11 cellular contexts compared by ENCODE assay signal in the genomic region with DNA sequence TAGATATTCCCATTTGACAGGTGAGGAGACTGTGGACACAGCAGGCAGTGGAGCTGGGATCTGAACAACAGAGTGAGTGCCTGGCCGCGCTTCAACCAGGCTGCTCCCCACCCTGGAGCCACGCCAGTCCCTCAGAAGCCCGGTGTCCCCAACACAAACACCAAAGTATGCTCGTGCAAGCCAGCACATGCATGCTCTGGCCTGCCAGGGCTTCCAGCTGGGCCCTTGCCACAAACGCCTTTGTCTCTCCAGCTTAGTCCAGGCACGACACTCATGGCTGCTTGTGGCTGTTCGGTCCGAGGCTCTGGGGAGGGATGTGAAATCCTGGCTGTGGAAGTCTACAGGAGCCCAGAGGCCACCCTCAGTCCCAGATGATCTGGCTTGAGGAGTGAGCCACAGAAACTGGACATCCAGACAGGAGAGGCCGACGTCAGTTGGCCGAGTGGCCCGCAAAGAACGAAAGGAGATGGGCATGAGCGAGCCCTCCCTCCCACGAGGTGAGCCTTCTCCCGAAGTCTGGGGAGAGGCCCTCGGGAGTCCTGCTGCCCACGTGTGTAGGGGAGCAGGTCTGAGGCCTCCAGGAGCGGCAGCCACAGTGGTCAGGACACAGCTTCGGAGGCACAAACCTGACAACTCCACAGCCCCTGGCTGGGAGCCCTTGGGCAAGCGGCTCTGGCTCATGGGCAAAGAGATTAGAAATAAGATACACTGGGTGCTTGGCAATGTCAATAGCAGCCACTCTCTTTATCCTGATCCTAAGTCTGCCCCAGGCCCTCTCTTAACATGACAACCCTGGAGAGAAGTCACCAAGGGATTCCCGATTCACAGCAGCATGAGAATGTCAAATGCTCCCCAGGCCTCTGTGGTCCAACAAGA.
DNase-seq lines count a peak whose midpoint lies in the region; TF ChIP-seq lines count a peak whose summit lies in the region.
"Had no signal": no experiment of that assay in that cellular context is flagged by ENCODE, and none has a peak within 500 bp of the region (broad histone marks: within the 10 kb centered on the region; RNA-seq: fewer than 3 reads in every experiment).

No MANE protein-coding gene starts in this region.

- peak overlapping the region; percentile 79 for H3K27ac Mint-ChIP-seq in T-helper 1 cell treated with Interleukin-12 subunit alpha and Interleukin-12 subunit beta and Interleukin-4 antibody, amounts not matched to agents 30 μg/mL and 1 μg/mL, for 36 hours
- no peak overlapping the region for H3K27ac Mint-ChIP-seq in glutamatergic neuron (ENCODE audit: unreplicated experiment)
- H3K27ac Mint-ChIP-seq: activated B cell treated with CpG ODN at 0.5 μM for 24 hours had no signal

- no peak overlapping the region for H3K4me3 Mint-ChIP-seq in T-helper 1 cell treated with Interleukin-12 subunit alpha and Interleukin-12 subunit beta and Interleukin-4 antibody, amounts not matched to agents 30 μg/mL and 1 μg/mL, for 36 hours
- no peak overlapping the region for H3K4me3 Mint-ChIP-seq in glutamatergic neuron (ENCODE audit: unreplicated experiment)
- H3K4me3 Mint-ChIP-seq: activated B cell treated with CpG ODN at 0.5 μM for 24 hours had no signal

- H3K9me3 ChIP-seq in left ventricle myocardium inferior (replicated peaks) (no peaks in the 10 kb centered on the region), suprapubic skin (no peaks in the 10 kb centered on the region), GM23248 (ENCODE audit: low read depth) (no peaks in the 10 kb centered on the region), BE2C (no peaks in the 10 kb centered on the region)

- H4K20me1 ChIP-seq in GM23248 (ENCODE audit: insufficient read depth): no peaks in the 10 kb centered on the region

- H3K4me3 ChIP-seq in left ventricle myocardium inferior (no peak overlapping the region), suprapubic skin (no peak overlapping the region), GM23248 (no peak overlapping the region), BE2C (ENCODE audit: low read depth, low read length) (no peak overlapping the region)
- H3K4me3 ChIP-seq: smooth muscle cell had no signal

- TF ChIP-seq EP300 in suprapubic skin (IDR thresholded peaks at IDR 0.05): no peak

- no peak for TF ChIP-seq POLR2A in suprapubic skin (IDR thresholded peaks at IDR 0.05)

- H3K27me3 ChIP-seq in left ventricle myocardium inferior (ENCODE audit: low read depth): no peaks in the 10 kb centered on the region
- no peaks in the 10 kb centered on the region for H3K27me3 ChIP-seq in suprapubic skin
- H3K27me3 ChIP-seq in GM23248 (replicated peaks; ENCODE audit: insufficient read depth): no peaks in the 10 kb centered on the region
- H3K27me3 ChIP-seq in BE2C: no peaks in the 10 kb centered on the region

- H3K4me1 Mint-ChIP-seq in T-helper 1 cell treated with Interleukin-12 subunit alpha and Interleukin-12 subunit beta and Interleukin-4 antibody, amounts not matched to agents 30 μg/mL and 1 μg/mL, for 36 hours (ENCODE audit: low read depth): peaks cover 25% of the 10 kb centered on the region
- H3K4me1 Mint-ChIP-seq in glutamatergic neuron (ENCODE audit: low read depth, unreplicated experiment): peaks cover 2% of the 10 kb centered on the region
- H3K4me1 Mint-ChIP-seq: activated B cell treated with CpG ODN at 0.5 μM for 24 hours had no signal

- no peak overlapping the region for H3K4me2 ChIP-seq in GM23248 (ENCODE audit: unreplicated experiment)
- H3K4me2 ChIP-seq: smooth muscle cell had no signal

- no peaks in the 10 kb centered on the region for H3K79me2 ChIP-seq in GM23248 (ENCODE audit: insufficient read depth)

- H3K27ac ChIP-seq in left ventricle myocardium inferior (replicated peaks) (peak overlapping the region; percentile 41), suprapubic skin (peak overlapping the region; percentile 91), GM23248 (no peak overlapping the region)

- H3F3A ChIP-seq in GM23248 (ENCODE audit: insufficient read depth): no peaks in the 10 kb centered on the region

- in situ Hi-C loops in GM23248 (cut with MboI): loop anchor here (10.0 kb wide), 1 partner anchor 169 kb away; the partner anchor contains the start of gene ALDH4A1

- H3K27me3 Mint-ChIP-seq in T-helper 1 cell treated with Interleukin-12 subunit alpha and Interleukin-12 subunit beta and Interleukin-4 antibody, amounts not matched to agents 30 μg/mL and 1 μg/mL, for 36 hours (ENCODE audit: low read depth): no peaks in the 10 kb centered on the region
- peaks cover 1% of the 10 kb centered on the region for H3K27me3 Mint-ChIP-seq in glutamatergic neuron (ENCODE audit: unreplicated experiment)
- H3K27me3 Mint-ChIP-seq: activated B cell treated with CpG ODN at 0.5 μM for 24 hours had no signal

- no peaks in the 10 kb centered on the region for H3K9me3 Mint-ChIP-seq in T-helper 1 cell treated with Interleukin-12 subunit alpha and Interleukin-12 subunit beta and Interleukin-4 antibody, amounts not matched to agents 30 μg/mL and 1 μg/mL, for 36 hours
- H3K9me3 Mint-ChIP-seq in glutamatergic neuron (ENCODE audit: unreplicated experiment): peaks cover 3% of the 10 kb centered on the region
- H3K9me3 Mint-ChIP-seq: activated B cell treated with CpG ODN at 0.5 μM for 24 hours had no signal

- intact Hi-C loops in left ventricle myocardium inferior (cut with micrococcal nuclease): no loop called here

- 55% methylated on average over 17 of the region's 23 CpGs for WGBS in suprapubic skin
- 64 to 70% methylated on average over 23 of the region's 23 CpGs for WGBS in GM23248 (ENCODE audit: low coverage in 1 of 2, low lambda C conversion rate in 2 of 2, missing lambda C conversion rate in 2 of 2), 2 experiments

- H3K36me3 Mint-ChIP-seq in T-helper 1 cell treated with Interleukin-12 subunit alpha and Interleukin-12 subunit beta and Interleukin-4 antibody, amounts not matched to agents 30 μg/mL and 1 μg/mL, for 36 hours (ENCODE audit: low read depth): peaks cover 50% of the 10 kb centered on the region
- peaks cover 4% of the 10 kb centered on the region for H3K36me3 Mint-ChIP-seq in glutamatergic neuron (ENCODE audit: unreplicated experiment)

- H3K9me2 ChIP-seq in GM23248 (ENCODE audit: insufficient read depth): no peaks in the 10 kb centered on the region

- DNase-seq in T-helper 1 cell (no peak), amygdala (lab: John Stamatoyannopoulos, UW) (peak in 39 of 56 donors; percentile 9 to 81 (median 39)), left ventricle myocardium inferior (peak; percentile 64), suprapubic skin (ENCODE audit: low spot score in 2 of 2) (no peak), glutamatergic neuron (no peak), GM23248 (no peak), BE2C (no peak)
- DNase-seq: activated B cell treated with CpG ODN at 0.5 μM for 24 hours, NCI-H187 treated with DMSO at 0.1 percent for 48 hours had no signal

- peaks cover 39% of the 10 kb centered on the region for H3K4me1 ChIP-seq in left ventricle myocardium inferior
- peaks cover 72% of the 10 kb centered on the region for H3K4me1 ChIP-seq in suprapubic skin
- no peaks in the 10 kb centered on the region for H3K4me1 ChIP-seq in GM23248 (ENCODE audit: insufficient read depth)
- no peaks in the 10 kb centered on the region for H3K4me1 ChIP-seq in BE2C

- H3K36me3 ChIP-seq in left ventricle myocardium inferior (peaks cover 59% of the 10 kb centered on the region), suprapubic skin (peaks cover 52% of the 10 kb centered on the region), GM23248 (ENCODE audit: low read depth) (peaks cover 42% of the 10 kb centered on the region), BE2C (peaks cover 11% of the 10 kb centered on the region)

- H2AFZ ChIP-seq in GM23248: no peak overlapping the region

- no peak for TF ChIP-seq CTCF in left ventricle myocardium inferior (IDR thresholded peaks at IDR 0.05; ENCODE audit: borderline replicate concordance)
- no peak for TF ChIP-seq CTCF in suprapubic skin (IDR thresholded peaks at IDR 0.05)
- TF ChIP-seq CTCF in glutamatergic neuron (IDR thresholded peaks at IDR 0.05; ENCODE audit: partially characterized antibody, unreplicated experiment): no peak
- no peak for TF ChIP-seq CTCF in BE2C (IDR thresholded peaks at IDR 0.05; ENCODE audit: low read depth, low read length)

- H3K9ac ChIP-seq in GM23248: no peak overlapping the region

Comparison
In these comparisons a context has a peak if more than half of its experiments do, and no peak if none do; other contexts are left out.
1. DNase-seq: peak in amygdala (39 of 56) and left ventricle myocardium inferior (single experiment); none in T-helper 1 cell (0 of 5), suprapubic skin (0 of 2), glutamatergic neuron (single experiment), GM23248 (single experiment) and BE2C (single experiment).